In genomic region chr19:33690461-33691427, GRCh38 we compare ENCODE assay signal across 1 cellular context.
TF ChIP-seq lines count a peak whose summit lies in the region.

No MANE protein-coding gene starts in this region.

TF ChIP-seq in HEK293, 187 proteins besides CTCF, POLR2A, EP300 and RAD21 (continued from another document):
- TF ChIP-seq HIC1 (tag by site-specific recombination; IDR thresholded peaks at IDR 0.05) (0 out of 2 replicates have a peak, but pooled peaks have one; percentile 29), ZIC2 (tag by site-specific recombination; IDR thresholded peaks at IDR 0.05) (peak; percentile 95), ZNF398 (tag by site-specific recombination; IDR thresholded peaks at IDR 0.05) (0 out of 2 replicates have a peak, but pooled peaks have one; percentile 26), ZNF132 (tag by site-specific recombination; IDR thresholded peaks at IDR 0.05; ENCODE audit: borderline replicate concordance) (no peak), ZNF629 (tag by site-specific recombination; IDR thresholded peaks at IDR 0.05) (peak; percentile 33; the same call in 1 of the 2 replicates), ZBTB17 (tag by site-specific recombination; IDR thresholded peaks at IDR 0.05) (peak; percentile 44; the same call in 1 of the 2 replicates), ZNF391 (tag by site-specific recombination; IDR thresholded peaks at IDR 0.05; ENCODE audit: borderline replicate concordance, low read depth) (no peak), ZNF660 (tag by site-specific recombination; IDR thresholded peaks at IDR 0.05) (peak; percentile 22; the same call in 1 of the 2 replicates), ZNF223 (tag by site-specific recombination; IDR thresholded peaks at IDR 0.05) (no peak)
- TF ChIP-seq, protein P1, sequence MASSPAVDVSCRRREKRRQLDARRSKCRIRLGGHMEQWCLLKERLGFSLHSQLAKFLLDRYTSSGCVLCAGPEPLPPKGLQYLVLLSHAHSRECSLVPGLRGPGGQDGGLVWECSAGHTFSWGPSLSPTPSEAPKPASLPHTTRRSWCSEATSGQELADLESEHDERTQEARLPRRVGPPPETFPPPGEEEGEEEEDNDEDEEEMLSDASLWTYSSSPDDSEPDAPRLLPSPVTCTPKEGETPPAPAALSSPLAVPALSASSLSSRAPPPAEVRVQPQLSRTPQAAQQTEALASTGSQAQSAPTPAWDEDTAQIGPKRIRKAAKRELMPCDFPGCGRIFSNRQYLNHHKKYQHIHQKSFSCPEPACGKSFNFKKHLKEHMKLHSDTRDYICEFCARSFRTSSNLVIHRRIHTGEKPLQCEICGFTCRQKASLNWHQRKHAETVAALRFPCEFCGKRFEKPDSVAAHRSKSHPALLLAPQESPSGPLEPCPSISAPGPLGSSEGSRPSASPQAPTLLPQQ (tag by site-specific recombination; IDR thresholded peaks at IDR 0.05) = peak; percentile 56; the same call in 1 of the 2 replicates
- TF ChIP-seq, protein P2, sequence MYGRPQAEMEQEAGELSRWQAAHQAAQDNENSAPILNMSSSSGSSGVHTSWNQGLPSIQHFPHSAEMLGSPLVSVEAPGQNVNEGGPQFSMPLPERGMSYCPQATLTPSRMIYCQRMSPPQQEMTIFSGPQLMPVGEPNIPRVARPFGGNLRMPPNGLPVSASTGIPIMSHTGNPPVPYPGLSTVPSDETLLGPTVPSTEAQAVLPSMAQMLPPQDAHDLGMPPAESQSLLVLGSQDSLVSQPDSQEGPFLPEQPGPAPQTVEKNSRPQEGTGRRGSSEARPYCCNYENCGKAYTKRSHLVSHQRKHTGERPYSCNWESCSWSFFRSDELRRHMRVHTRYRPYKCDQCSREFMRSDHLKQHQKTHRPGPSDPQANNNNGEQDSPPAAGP (tag by site-specific recombination; IDR thresholded peaks at IDR 0.05) = peak; percentile 86; the same call in 1 of the 2 replicates
TF ChIP-seq in HEK293: peak in this region for 25.
